In the genomic region with DNA sequence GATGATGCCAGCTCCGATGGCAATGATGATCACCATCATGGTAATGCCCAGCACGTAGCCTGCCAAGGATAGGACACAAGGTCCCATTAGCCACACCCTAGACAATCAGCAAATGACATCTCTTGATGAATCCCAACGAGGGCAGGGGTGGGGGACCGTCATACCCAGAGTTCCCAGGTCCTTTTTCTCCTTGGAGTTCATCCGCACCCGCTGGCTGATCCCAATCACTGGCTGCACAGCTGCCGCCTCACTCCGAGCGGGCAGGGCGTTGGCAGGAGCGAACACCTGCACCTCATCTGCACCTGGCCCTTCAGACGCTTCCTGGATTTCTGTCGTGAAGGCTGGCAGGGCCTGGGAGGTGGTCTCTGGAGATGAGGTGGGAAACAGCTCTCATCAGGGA, we compare ENCODE assay signal across 9 cellular contexts. TPM values are rescaled to one million over a fixed set of nuclear protein-coding genes. Genes with fewer than 3 reads are reported as not detected.
DNase-seq lines count a peak whose midpoint lies in the region; ATAC-seq, FAIRE-seq and TF ChIP-seq lines count a peak whose summit lies in the region.
"Had no signal": no experiment of that assay in that cellular context is flagged by ENCODE, and none has a peak within 500 bp of the region (broad histone marks: within the 10 kb centered on the region; RNA-seq: fewer than 3 reads in every experiment).

No MANE protein-coding gene starts in this region.

- H3K36me3 ChIP-seq in kidney (ENCODE audit: control insufficient read depth in 1 of 2, insufficient read depth in 2 of 2, low read length in 2 of 2) (peaks cover 8 to 18% of the 10 kb centered on the region in 2 donors), thoracic aorta (peaks cover 30% of the 10 kb centered on the region)

- intact Hi-C loops in kidney (cut with DNase I), result no loop called here

- DNase-seq in activated CD8-positive, alpha-beta memory T cell treated with anti-CD3 and anti-CD28 coated beads, Interleukin-2, amount 10 ng/mL, durations not matched to agents 7 days and 5 days, result no peak
- no peak for DNase-seq in activated CD8-positive, alpha-beta memory T cell treated with anti-CD3 and anti-CD28 coated beads for 24 hours
- DNase-seq in SHP77 treated with DMSO at 0.1 percent for 48 hours (lab: John Stamatoyannopoulos, UW) (peak; percentile 59), kidney (no peak), thoracic aorta (ENCODE audit: low spot score) (no peak), occipital lobe (lab: John Stamatoyannopoulos, UW) (no peak)
- DNase-seq: Calu3 had no signal

- peaks cover 1% of the 10 kb centered on the region for H3K36me3 Mint-ChIP-seq in activated CD8-positive, alpha-beta memory T cell treated with anti-CD3 and anti-CD28 coated beads, Interleukin-2, amount 10 ng/mL, durations not matched to agents 7 days and 5 days

- H3K4me1 Mint-ChIP-seq in activated CD8-positive, alpha-beta memory T cell treated with anti-CD3 and anti-CD28 coated beads, Interleukin-2, amount 10 ng/mL, durations not matched to agents 7 days and 5 days, result peaks cover 81% of the 10 kb centered on the region

- no peaks in the 10 kb centered on the region for H3K9me3 Mint-ChIP-seq in activated CD8-positive, alpha-beta memory T cell treated with anti-CD3 and anti-CD28 coated beads, Interleukin-2, amount 10 ng/mL, durations not matched to agents 7 days and 5 days (ENCODE audit: low read depth)

- no peaks in the 10 kb centered on the region for H3K27me3 ChIP-seq in thoracic aorta (replicated peaks; ENCODE audit: insufficient read depth)

- H3K4me1 ChIP-seq in kidney (ENCODE audit: control insufficient read depth in 1 of 2, insufficient read depth in 1 of 2, low read depth in 1 of 2, low read length in 2 of 2) (peaks cover 6 to 18% of the 10 kb centered on the region in 2 donors), thoracic aorta (ENCODE audit: control insufficient read depth in 1 of 2, low read depth in 2 of 2) (peaks cover 15 to 36% of the 10 kb centered on the region in 2 donors)

- ATAC-seq in activated CD8-positive, alpha-beta memory T cell treated with anti-CD3 and anti-CD28 coated beads, Interleukin-2, amount 10 ng/mL, durations not matched to agents 7 days and 5 days, result no peak
- ATAC-seq in thoracic aorta (ENCODE audit: insufficient number of reproducible peaks, low FRiP score, low read depth) (no peak), HG02885 (IDR thresholded peaks at IDR 0.05; ENCODE audit: poor library complexity, unreplicated experiment) (no peak), GM21423 (IDR thresholded peaks at IDR 0.05; ENCODE audit: unreplicated experiment) (no peak)

- H3K9me3 ChIP-seq in kidney (ENCODE audit: control insufficient read depth in 1 of 2, low read length in 2 of 2) (no peaks in the 10 kb centered on the region), thoracic aorta (no peaks in the 10 kb centered on the region)

- peak overlapping the region; percentile 97 for H3K4me3 Mint-ChIP-seq in activated CD8-positive, alpha-beta memory T cell treated with anti-CD3 and anti-CD28 coated beads, Interleukin-2, amount 10 ng/mL, durations not matched to agents 7 days and 5 days

- TF ChIP-seq CTCF in kidney (IDR thresholded peaks at IDR 0.05; ENCODE audit: borderline replicate concordance, extremely low read depth, insufficient read depth), result no peak
- TF ChIP-seq CTCF in thoracic aorta (IDR thresholded peaks at IDR 0.05), result no peak

- H3K4me3 ChIP-seq in kidney (ENCODE audit: low read length in 2 of 2), result no peak overlapping the region
- H3K4me3 ChIP-seq in thoracic aorta, result peak overlapping the region; percentile 81

- FAIRE-seq in kidney (lab: Jason Lieb, UNC), result no peak

- H3K27ac Mint-ChIP-seq in activated CD8-positive, alpha-beta memory T cell treated with anti-CD3 and anti-CD28 coated beads, Interleukin-2, amount 10 ng/mL, durations not matched to agents 7 days and 5 days, result peak overlapping the region; percentile 99

- H3K27me3 Mint-ChIP-seq in activated CD8-positive, alpha-beta memory T cell treated with anti-CD3 and anti-CD28 coated beads, Interleukin-2, amount 10 ng/mL, durations not matched to agents 7 days and 5 days, result no peaks in the 10 kb centered on the region

- CTCF ChIA-PET in activated CD8-positive, alpha-beta memory T cell treated with anti-CD3 and anti-CD28 coated beads, Interleukin-2, amount 10 ng/mL, durations not matched to agents 7 days and 5 days (lab: Charles Lee), result interaction anchor here (1.0 to 7.2 kb wide), 6 partner anchors 10 to 205 kb away, joined by 4 to 51 read pairs (median 8); a partner anchor contains a TSS

- H3K9ac ChIP-seq in kidney (ENCODE audit: low read length in 2 of 2), result peak overlapping the region in 1 of 2 donors; percentile 21

- H3K27ac ChIP-seq in kidney (ENCODE audit: low read depth in 2 of 2, low read length in 2 of 2) (peak overlapping the region; percentile 86 to 89), thoracic aorta (peak overlapping the region; percentile 96 to 97)

RNA-seq across cellular contexts. Expression of a gene that starts 3.0 kb away (rescaled TPM):
- 10 to 100 TPM; 11.0 to 15.7 TPM for total RNA-seq in activated CD8-positive, alpha-beta memory T cell treated with anti-CD3 and anti-CD28 coated beads, Interleukin-2, amount 10 ng/mL, durations not matched to agents 7 days and 5 days
- total RNA-seq in kidney, result 42.7 TPM
- polyA plus RNA-seq in kidney (ENCODE audit: insufficient read depth, low read depth, low replicate concordance), result 21.4 TPM
- total RNA-seq in thoracic aorta, result 10 to 100 TPM; 56.3 to 57.9 TPM
- 23.2 TPM for total RNA-seq in occipital lobe

RNA-seq across cellular contexts. Expression of a gene that starts 56.8 kb away (rescaled TPM):
- total RNA-seq in activated CD8-positive, alpha-beta memory T cell treated with anti-CD3 and anti-CD28 coated beads, Interleukin-2, amount 10 ng/mL, durations not matched to agents 7 days and 5 days, result 10 to 100 TPM; 27.4 to 28.2 TPM
- total RNA-seq in kidney (40.9 TPM), thoracic aorta (10 to 100 TPM; 14.6 to 15.2 TPM), occipital lobe (29.9 TPM)
- 33.3 TPM for polyA plus RNA-seq in kidney (ENCODE audit: insufficient read depth, low read depth, low replicate concordance)
